ENCODE assay signal across 14 cellular contexts in the genomic region with DNA sequence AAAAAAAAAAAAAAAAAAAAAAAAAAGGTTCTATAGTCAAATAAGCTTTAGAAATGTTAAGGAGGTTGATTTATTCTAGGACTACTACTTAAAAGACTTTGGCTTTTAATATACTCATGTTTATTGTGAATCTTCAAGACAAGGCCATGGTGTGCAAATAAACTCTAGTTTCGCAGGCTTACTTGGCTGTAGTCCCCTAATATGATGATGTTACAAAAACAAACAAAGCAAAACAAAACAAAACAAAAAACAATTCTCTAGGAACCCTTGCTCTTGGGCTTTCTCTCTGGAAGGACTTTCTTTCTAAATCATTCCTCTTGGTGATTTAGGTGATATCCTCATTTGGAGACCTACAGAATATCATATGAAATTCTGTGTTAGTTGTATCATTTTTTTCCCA.
DNase-seq lines count a peak whose midpoint lies in the region; ATAC-seq and TF ChIP-seq lines count a peak whose summit lies in the region.
"Had no signal": no experiment of that assay in that cellular context is flagged by ENCODE, and none has a peak within 500 bp of the region (broad histone marks: within the 10 kb centered on the region; RNA-seq: fewer than 3 reads in every experiment).

No MANE protein-coding gene starts in this region.

- no peak overlapping the region for H3K9ac ChIP-seq in PC-3 (ENCODE audit: low read length)
- H3K9ac ChIP-seq: KMS-11 had no signal

- no peaks in the 10 kb centered on the region for H3K9me3 ChIP-seq in PC-3 (ENCODE audit: low read length)
- H3K9me3 ChIP-seq in psoas muscle = no peaks in the 10 kb centered on the region

- H3K4me2 ChIP-seq in PC-3 (ENCODE audit: low read length) = peak overlapping the region; percentile 67
- H3K4me2 ChIP-seq: KMS-11 had no signal

- no peaks in the 10 kb centered on the region for H4K20me1 ChIP-seq in PC-3 (ENCODE audit: low read length)

- no peak for TF ChIP-seq CTCF in PC-3 (conservative IDR thresholded peaks at IDR 0.05; ENCODE audit: low read depth, low read length)
- TF ChIP-seq CTCF in psoas muscle (IDR thresholded peaks at IDR 0.05) = no peak
- TF ChIP-seq CTCF in GM13977 (IDR thresholded peaks at IDR 0.05; ENCODE audit: extremely low read depth, insufficient read depth, missing control alignments) = no peak

- BruUV-seq in PC-3 (replicated peaks; lab: Mats Ljungman, UMichigan) = no TSS peak

- no peaks in the 10 kb centered on the region for H3K79me2 ChIP-seq in PC-3 (ENCODE audit: low read length)

- H3K27ac ChIP-seq in PC-3 (ENCODE audit: low read length) = peak overlapping the region; percentile 37
- H3K27ac ChIP-seq in epithelial cell of prostate = peak overlapping the region; percentile 39
- peak overlapping the region; percentile 93 for H3K27ac ChIP-seq in psoas muscle
- H3K27ac ChIP-seq: KMS-11 had no signal

- H3K9me2 ChIP-seq in PC-3 (replicated peaks; ENCODE audit: low read length) = no peaks in the 10 kb centered on the region

- POLR2A ChIA-PET in PC-3 (lab: Charles Lee; ENCODE audit: unreplicated experiment) = no interaction called here

- WGBS in psoas muscle, 3 donors = 63 to 84% (median 66%) methylated on average over 1 of the region's 1 CpG

- no peaks in the 10 kb centered on the region for H3K36me3 ChIP-seq in PC-3 (ENCODE audit: low read depth, low read length)
- no peaks in the 10 kb centered on the region for H3K36me3 ChIP-seq in psoas muscle (ENCODE audit: insufficient read depth in 1 of 2, low read depth in 1 of 2)

- H2AFZ ChIP-seq in PC-3 (ENCODE audit: low read length) = no peak overlapping the region

- DNase-seq in DMS79 (lab: John Stamatoyannopoulos, UW) (peak; percentile 47), PC-3 (no peak), epithelial cell of prostate (ENCODE audit: low read depth, low spot score) (no peak), psoas muscle (no peak), globus pallidus (ENCODE audit: low spot score) (no peak), GM13977 (ENCODE audit: low spot score) (no peak), iPS-NIHi11 (ENCODE audit: low spot score) (no peak)
- DNase-seq: activated CD4-positive, alpha-beta memory T cell treated with anti-CD3 and anti-CD28 coated beads for 36 hours; activated naive CD4-positive, alpha-beta T cell treated with Interleukin-2 at 50 U/mL for 16 hours; foreskin melanocyte; midbrain; NCI-H1048 had no signal

- intact Hi-C loops in PC-3 (cut with micrococcal nuclease) (loop anchor here (1.0 to 2.0 kb wide), 2 partner anchors 29 kb away; no protein-coding TSS in a partner anchor), psoas muscle (cut with DNase I) (loop anchor here (5.0 to 10.0 kb wide), 4 partner anchors 63 to 499 kb away; no protein-coding TSS in a partner anchor)

- H3K27me3 ChIP-seq in PC-3 (ENCODE audit: low read length) (no peaks in the 10 kb centered on the region), psoas muscle (ENCODE audit: insufficient read depth in 3 of 3, low read length in 2 of 3) (no peaks in the 10 kb centered on the region)

- ATAC-seq in PC-3 (no peak), psoas muscle (no peak), GM21360 (IDR thresholded peaks at IDR 0.05; ENCODE audit: unreplicated experiment) (no peak)

- CTCF ChIA-PET in PC-3 (lab: Charles Lee) = interaction anchor here (0.6 kb wide), 1 partner anchor 618 kb away, joined by 7 read pairs; no protein-coding TSS in a partner anchor

- H3K4me3 ChIP-seq in PC-3 (ENCODE audit: low read length) = peak overlapping the region; percentile 7; the same call in 1 of the 2 replicates
- no peak overlapping the region for H3K4me3 ChIP-seq in psoas muscle

- in situ Hi-C loops in GM13977 (cut with MboI; ENCODE audit: low pct_unique_long_range_greater_than_20kb, low sequenced_read_pairs, unreplicated experiment) = no loop called here

- H3K4me1 ChIP-seq in PC-3 (ENCODE audit: insufficient read depth, low read length) = peaks cover 29% of the 10 kb centered on the region
- peaks cover 44% of the 10 kb centered on the region for H3K4me1 ChIP-seq in psoas muscle

- H3F3A ChIP-seq in PC-3 (ENCODE audit: low read length, unreplicated experiment) = no peaks in the 10 kb centered on the region

Comparison
In these comparisons a context has a peak if more than half of its experiments do, and no peak if none do; other contexts are left out.
1. H3K27ac ChIP-seq: peak in every context shown above with its lines; median percentile 93 in psoas muscle; 39 in epithelial cell of prostate; 37 in PC-3.